In the genomic region with DNA sequence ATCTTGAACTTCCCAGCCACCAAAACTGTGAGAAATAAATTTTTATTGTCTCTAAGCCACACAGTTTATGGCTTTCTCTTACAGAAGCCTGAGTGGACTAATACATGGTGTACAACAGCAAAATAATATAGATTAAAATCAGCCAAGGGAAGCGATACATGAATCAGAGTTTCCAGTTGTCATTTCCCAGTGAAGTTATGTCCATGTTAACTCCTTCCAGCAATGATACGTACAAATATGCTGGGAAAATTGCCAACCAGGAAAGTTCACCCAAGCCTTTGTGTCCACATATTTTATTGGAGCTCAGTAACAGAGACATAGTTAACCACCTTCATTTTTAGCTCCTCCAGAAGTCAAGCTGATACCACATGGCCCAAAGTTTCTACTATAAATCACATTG, we compare ENCODE assay signal across 20 cellular contexts.
DNase-seq lines count a peak whose midpoint lies in the region; FAIRE-seq and TF ChIP-seq lines count a peak whose summit lies in the region.
"Had no signal": no experiment of that assay in that cellular context is flagged by ENCODE, and none has a peak within 500 bp of the region (broad histone marks: within the 10 kb centered on the region; RNA-seq: fewer than 3 reads in every experiment).

No MANE protein-coding gene starts in this region.

- H3K9me3 ChIP-seq in prostate gland = no peaks in the 10 kb centered on the region

- FAIRE-seq in TTC549 (lab: Jason Lieb, UNC) (peak; percentile 84), GM19239 (lab: Jason Lieb, UNC) (no peak)
- FAIRE-seq: islet of Langerhans, urothelium cell line had no signal

- H3K4me1 ChIP-seq in prostate gland (replicated peaks) = no peaks in the 10 kb centered on the region
- H3K4me1 ChIP-seq: heart right ventricle, parathyroid adenoma had no signal

- H3K27ac ChIP-seq in prostate gland = no peak overlapping the region
- H3K27ac ChIP-seq: heart right ventricle, parathyroid adenoma had no signal

- H3K36me3 ChIP-seq in prostate gland = no peaks in the 10 kb centered on the region
- H3K36me3 ChIP-seq: heart right ventricle had no signal

- TF ChIP-seq CTCF in fibroblast of mammary gland (conservative IDR thresholded peaks at IDR 0.05; ENCODE audit: control insufficient read depth, insufficient read depth, low read depth, low read length) (no peak), prostate gland (IDR thresholded peaks at IDR 0.05) (no peak)

- 26% methylated on average over 2 of the region's 2 CpGs for WGBS in prostate gland

- H3K27me3 ChIP-seq in prostate gland (replicated peaks; ENCODE audit: insufficient read depth) = no peaks in the 10 kb centered on the region
- H3K27me3 ChIP-seq: heart right ventricle had no signal

- no peak overlapping the region for H3K4me3 ChIP-seq in fibroblast of mammary gland (ENCODE audit: control insufficient read depth, low read depth, low read length)
- H3K4me3 ChIP-seq in prostate gland = no peak overlapping the region
- H3K4me3 ChIP-seq: heart right ventricle, lung, smooth muscle cell had no signal

- peak; percentile 45 for DNase-seq in GM04504 (ENCODE audit: low read depth)
- peak; percentile 84 for DNase-seq in fibroblast of mammary gland (ENCODE audit: low read depth)
- DNase-seq in prostate gland (ENCODE audit: low spot score) = peak; percentile 17
- no peak for DNase-seq in stimulated activated CD4-positive, alpha-beta T cell treated with anti-CD3 and anti-CD28 coated beads, Interleukin-2, amount 100 ng/mL, for 48 hours
- DNase-seq in GM19239 (ENCODE audit: insufficient read length, low spot score) = no peak
- DNase-seq in stimulated activated naive CD4-positive, alpha-beta T cell (lab: John Stamatoyannopoulos, UW) = no peak
- no peak for DNase-seq in GM19238 (ENCODE audit: insufficient read length, low spot score)
- DNase-seq: activated CD4-positive, alpha-beta T cell treated with anti-CD3 and anti-CD28 coated beads for 48 hours; CD4-positive, alpha-beta T cell; heart right ventricle; HFFc6; naive thymus-derived CD4-positive, alpha-beta T cell; NCI-H1048; NCI-H510A treated with DMSO at 0.1 percent for 48 hours had no signal

- no peak for TF ChIP-seq POLR2A in prostate gland (IDR thresholded peaks at IDR 0.05)

- intact Hi-C loops in prostate gland (cut with DNase I) = no loop called here

Comparison
In these comparisons a context has a peak if more than half of its experiments do, and no peak if none do; other contexts are left out.
1. DNase-seq: peak in GM04504 (single experiment), fibroblast of mammary gland (single experiment) and prostate gland (single experiment); none in stimulated activated CD4-positive, alpha-beta T cell treated with anti-CD3 and anti-CD28 coated beads, Interleukin-2, amount 100 ng/mL, for 48 hours (0 of 2), GM19239 (single experiment), stimulated activated naive CD4-positive, alpha-beta T cell (0 of 6) and GM19238 (single experiment).